In genomic region chr13:27922974-27923612, GRCh38 we compare ENCODE assay signal across 31 cellular contexts. TPM values are rescaled to one million over a fixed set of nuclear protein-coding genes. Genes with fewer than 3 reads are reported as not detected.
A peak's percentile ranks its signal among the peaks of the same experiment; 100 is the strongest.
DNase-seq lines count a peak whose midpoint lies in the region; FAIRE-seq lines count a peak whose summit lies in the region.
"Had no signal": no experiment of that assay in that cellular context is flagged by ENCODE, and none has a peak within 500 bp of the region (broad histone marks: within the 10 kb centered on the region; RNA-seq: fewer than 3 reads in every experiment).

No MANE protein-coding gene starts in this region.

- no peak overlapping the region for H2AFZ ChIP-seq in neuronal stem cell (ENCODE audit: low read length)

- H3K4me1 Mint-ChIP-seq in activated CD4-positive, alpha-beta memory T cell treated with anti-CD3 and anti-CD28 coated beads for 36 hours (ENCODE audit: low read depth), result peaks cover 43% of the 10 kb centered on the region
- H3K4me1 Mint-ChIP-seq in activated CD4-positive, alpha-beta memory T cell treated with anti-CD3 and anti-CD28 coated beads, Interleukin-2, amount 10 ng/mL, durations not matched to agents 7 days and 5 days, result peaks cover 21% of the 10 kb centered on the region

- H3K27me3 Mint-ChIP-seq in activated CD4-positive, alpha-beta memory T cell treated with anti-CD3 and anti-CD28 coated beads for 36 hours, result peaks cover 76% of the 10 kb centered on the region
- peaks cover 88% of the 10 kb centered on the region for H3K27me3 Mint-ChIP-seq in activated CD4-positive, alpha-beta memory T cell treated with anti-CD3 and anti-CD28 coated beads, Interleukin-2, amount 10 ng/mL, durations not matched to agents 7 days and 5 days

- WGBS in neuronal stem cell (ENCODE audit: extremely low coverage in 2 of 2, insufficient read length in 2 of 2, insufficient replicate concordance in 1 of 2), 2 donors, result no CpG with 5 or more reads among the region's 21 CpGs

- H3K36me3 Mint-ChIP-seq in activated CD4-positive, alpha-beta memory T cell treated with anti-CD3 and anti-CD28 coated beads for 36 hours, result no peaks in the 10 kb centered on the region
- H3K36me3 Mint-ChIP-seq in activated CD4-positive, alpha-beta memory T cell treated with anti-CD3 and anti-CD28 coated beads, Interleukin-2, amount 10 ng/mL, durations not matched to agents 7 days and 5 days (ENCODE audit: low read depth), result peaks cover 4% of the 10 kb centered on the region
- H3K36me3 Mint-ChIP-seq: CD8-positive, alpha-beta T cell had no signal

- H2BK15ac ChIP-seq in neuronal stem cell (ENCODE audit: low read length), result no peak overlapping the region

- no peak overlapping the region for H2BK5ac ChIP-seq in neuronal stem cell (ENCODE audit: low read length)

- H2AK5ac ChIP-seq in neuronal stem cell (ENCODE audit: low read depth, low read length), result no peak overlapping the region

- peaks cover 24% of the 10 kb centered on the region for H3K36me3 ChIP-seq in endocrine pancreas (ENCODE audit: control insufficient read depth, insufficient read depth, low read length)
- H3K36me3 ChIP-seq in neuronal stem cell (replicated peaks in 1 of 2; ENCODE audit: control insufficient read depth in 2 of 2, insufficient read depth in 2 of 2, low read length in 2 of 2), result no peaks in the 10 kb centered on the region
- H3K36me3 ChIP-seq: ascending aorta, heart left ventricle, spleen had no signal

- H3K4me3 ChIP-seq in endocrine pancreas (ENCODE audit: control insufficient read depth, insufficient read depth, low read length), result peak overlapping the region; percentile 91
- H3K4me3 ChIP-seq in neuronal stem cell (ENCODE audit: low read length in 2 of 2), result no peak overlapping the region
- H3K4me3 ChIP-seq: ascending aorta, heart left ventricle had no signal

- H3K79me1 ChIP-seq in neuronal stem cell (ENCODE audit: low read depth, low read length), result no peaks in the 10 kb centered on the region

- H4K91ac ChIP-seq in neuronal stem cell (ENCODE audit: low read depth, low read length, poor library complexity), result no peak overlapping the region

- POLR2A ChIA-PET in activated CD4-positive, alpha-beta memory T cell treated with anti-CD3 and anti-CD28 coated beads for 36 hours (lab: Charles Lee), result no interaction called here
- POLR2A ChIA-PET in activated CD4-positive, alpha-beta memory T cell treated with anti-CD3 and anti-CD28 coated beads, Interleukin-2, amount 10 ng/mL, durations not matched to agents 7 days and 5 days (lab: Charles Lee), result no interaction called here

- DNase-seq in activated CD4-positive, alpha-beta memory T cell treated with anti-CD3 and anti-CD28 coated beads for 36 hours, result no peak
- no peak for DNase-seq in activated CD4-positive, alpha-beta memory T cell treated with anti-CD3 and anti-CD28 coated beads, Interleukin-2, amount 10 ng/mL, durations not matched to agents 7 days and 5 days
- DNase-seq in GM19239 (ENCODE audit: insufficient read length, low spot score), result no peak
- DNase-seq in neuronal stem cell (ENCODE audit: low spot score), result no peak
- no peak for DNase-seq in HuH-7 (ENCODE audit: low spot score)
- no peak for DNase-seq in GDM1 (lab: John Stamatoyannopoulos, UW)
- no peak for DNase-seq in NCI-H82 treated with DMSO at 0.1 percent for 48 hours (lab: John Stamatoyannopoulos, UW; ENCODE audit: unreplicated experiment)
- DNase-seq: activated CD4-positive, alpha-beta T cell treated with anti-CD3 and anti-CD28 coated beads for 4 hours; activated naive CD4-positive, alpha-beta T cell treated with anti-CD3 and anti-CD28 coated beads, Interleukin-2, amount 50 U/mL, for 16 hours; CD8-positive, alpha-beta T cell; dermis blood vessel endothelial cell; DMS 273 treated with DMSO at 0.1 percent for 48 hours; heart left ventricle; Kasumi-1; mammary epithelial cell; NCI-H1694 treated with DMSO at 0.1 percent for 48 hours; NCI-H69; RPMI8226; spleen; stimulated activated CD4-positive, alpha-beta T cell treated with anti-CD3 and anti-CD28 coated beads, Interleukin-2, amount 100 ng/mL, for 48 hours had no signal

- H3K4me1 ChIP-seq in endocrine pancreas (ENCODE audit: control insufficient read depth, insufficient read depth, low read length) (no peaks in the 10 kb centered on the region), neuronal stem cell (ENCODE audit: control insufficient read depth in 2 of 2, insufficient read depth in 1 of 2, low read depth in 1 of 2, low read length in 2 of 2) (peaks cover 2% of the 10 kb centered on the region in 2 donors)

- CTCF ChIA-PET in activated CD4-positive, alpha-beta memory T cell treated with anti-CD3 and anti-CD28 coated beads for 36 hours (lab: Charles Lee), result interaction anchor here (1.1 to 2.0 kb wide), 2 partner anchors 23 to 31 kb away, joined by 3 to 8 read pairs; no protein-coding TSS in a partner anchor
- CTCF ChIA-PET in activated CD4-positive, alpha-beta memory T cell treated with anti-CD3 and anti-CD28 coated beads, Interleukin-2, amount 10 ng/mL, durations not matched to agents 7 days and 5 days (lab: Charles Lee), result no interaction called here

- intact Hi-C loops in activated CD4-positive, alpha-beta memory T cell treated with anti-CD3 and anti-CD28 coated beads for 36 hours (cut with micrococcal nuclease), result loop anchor here (2.0 to 5.0 kb wide), 3 partner anchors 46 to 131 kb away; partner anchors contain the start of genes CDX2 and GSX1

- no peak overlapping the region for H2BK120ac ChIP-seq in neuronal stem cell (ENCODE audit: low read depth, low read length)

- peak overlapping the region; percentile 19 for H3K23ac ChIP-seq in neuronal stem cell (ENCODE audit: low read depth, low read length, poor library complexity)

- H4K8ac ChIP-seq in neuronal stem cell (ENCODE audit: low read depth, low read length), result no peak overlapping the region

- H3K9me3 Mint-ChIP-seq in activated CD4-positive, alpha-beta memory T cell treated with anti-CD3 and anti-CD28 coated beads for 36 hours, result no peaks in the 10 kb centered on the region
- no peaks in the 10 kb centered on the region for H3K9me3 Mint-ChIP-seq in activated CD4-positive, alpha-beta memory T cell treated with anti-CD3 and anti-CD28 coated beads, Interleukin-2, amount 10 ng/mL, durations not matched to agents 7 days and 5 days
- H3K9me3 Mint-ChIP-seq: CD8-positive, alpha-beta T cell; central memory CD8-positive, alpha-beta T cell; stimulated activated effector memory CD8-positive, alpha-beta T cell treated with anti-CD3 and anti-CD28 coated beads, Interleukin-12 subunit alpha, Interleukin-12 subunit beta, amount 100 ng/mL, for 72 hours had no signal

- H3K4me3 Mint-ChIP-seq in activated CD4-positive, alpha-beta memory T cell treated with anti-CD3 and anti-CD28 coated beads for 36 hours, result peak overlapping the region; percentile 12
- no peak overlapping the region for H3K4me3 Mint-ChIP-seq in activated CD4-positive, alpha-beta memory T cell treated with anti-CD3 and anti-CD28 coated beads, Interleukin-2, amount 10 ng/mL, durations not matched to agents 7 days and 5 days
- H3K4me3 Mint-ChIP-seq: CD8-positive, alpha-beta T cell; central memory CD8-positive, alpha-beta T cell; stimulated activated effector memory CD8-positive, alpha-beta T cell treated with anti-CD3 and anti-CD28 coated beads, Interleukin-12 subunit alpha, Interleukin-12 subunit beta, amount 100 ng/mL, for 72 hours had no signal

- H3K27ac ChIP-seq in neuronal stem cell (replicated peaks; ENCODE audit: low read length), result no peak overlapping the region
- H3K27ac ChIP-seq: ascending aorta, epithelial cell of prostate, heart left ventricle, spleen had no signal

- no peak overlapping the region for H3K14ac ChIP-seq in neuronal stem cell (ENCODE audit: low read length)

- no peak overlapping the region for H3K18ac ChIP-seq in neuronal stem cell (ENCODE audit: low read length)

- FAIRE-seq in GM19239 (lab: Jason Lieb, UNC), result peak; percentile 60
- FAIRE-seq: urothelium cell line had no signal

- no peaks in the 10 kb centered on the region for H3K9me3 ChIP-seq in endocrine pancreas (ENCODE audit: control insufficient read depth, low read length)
- H3K9me3 ChIP-seq in neuronal stem cell (replicated peaks in 1 of 2; ENCODE audit: control insufficient read depth in 2 of 2, insufficient read depth in 1 of 2, low read depth in 1 of 2, low read length in 2 of 2), result peaks cover 0 to 7% of the 10 kb centered on the region in 2 donors
- H3K9me3 ChIP-seq: ascending aorta, heart left ventricle had no signal

- H2BK12ac ChIP-seq in neuronal stem cell (ENCODE audit: low read length), result no peak overlapping the region

- H3K9ac ChIP-seq in endocrine pancreas (ENCODE audit: control insufficient read depth, insufficient read depth, low read length) (peak overlapping the region; percentile 77), neuronal stem cell (ENCODE audit: low read depth, low read length, poor library complexity) (no peak overlapping the region)

- no peak overlapping the region for H3K4ac ChIP-seq in neuronal stem cell (ENCODE audit: low read length)

- no peak overlapping the region for H3K4me2 ChIP-seq in neuronal stem cell (ENCODE audit: insufficient read depth, low read length, poor library complexity, severe bottlenecking)

- H3K27ac Mint-ChIP-seq in activated CD4-positive, alpha-beta memory T cell treated with anti-CD3 and anti-CD28 coated beads for 36 hours, result no peak overlapping the region
- H3K27ac Mint-ChIP-seq in activated CD4-positive, alpha-beta memory T cell treated with anti-CD3 and anti-CD28 coated beads, Interleukin-2, amount 10 ng/mL, durations not matched to agents 7 days and 5 days, result no peak overlapping the region
- H3K27ac Mint-ChIP-seq: CD8-positive, alpha-beta T cell; H9; stimulated activated effector memory CD8-positive, alpha-beta T cell treated with anti-CD3 and anti-CD28 coated beads, Interleukin-12 subunit alpha, Interleukin-12 subunit beta, amount 100 ng/mL, for 72 hours had no signal

- H3K27me3 ChIP-seq in endocrine pancreas (ENCODE audit: control insufficient read depth, insufficient read depth, low read length) (no peaks in the 10 kb centered on the region), neuronal stem cell (ENCODE audit: control insufficient read depth in 3 of 3, insufficient read depth in 3 of 3, low read depth in 1 of 3, low read length in 3 of 3) (peaks cover 80 to 100% (median 99%) of the 10 kb centered on the region in 3 experiments)

RNA-seq across cellular contexts. Expression of gene PDX1, which starts 3.3 kb away (rescaled TPM):
- not detected for total RNA-seq in activated CD4-positive, alpha-beta memory T cell treated with anti-CD3 and anti-CD28 coated beads for 36 hours
- not detected for total RNA-seq in activated CD4-positive, alpha-beta memory T cell treated with anti-CD3 and anti-CD28 coated beads, Interleukin-2, amount 10 ng/mL, durations not matched to agents 7 days and 5 days
- polyA plus RNA-seq in neuronal stem cell (2013, experiment 1 of 2), result not detected
- not detected for polyA plus RNA-seq in neuronal stem cell (2013, experiment 2 of 2)
- total RNA-seq: A172; ascending aorta; CD8-positive, alpha-beta T cell; dermis blood vessel endothelial cell; H9; heart left ventricle; mammary epithelial cell; osteoblast; spleen; T-helper 1 cell treated with Interleukin-12 subunit alpha and Interleukin-12 subunit beta and Interleukin-4 antibody, amounts not matched to agents 30 ng/mL and 1 ng/mL, for 36 hours; temporal lobe had no signal
- polyA plus RNA-seq: heart left ventricle, mammary epithelial cell, spleen had no signal

RNA-seq across cellular contexts. Expression of gene CDX2, which starts 46.0 kb away (rescaled TPM):
- not detected for total RNA-seq in activated CD4-positive, alpha-beta memory T cell treated with anti-CD3 and anti-CD28 coated beads for 36 hours
- not detected for total RNA-seq in activated CD4-positive, alpha-beta memory T cell treated with anti-CD3 and anti-CD28 coated beads, Interleukin-2, amount 10 ng/mL, durations not matched to agents 7 days and 5 days
- 0.03 TPM for polyA plus RNA-seq in neuronal stem cell (2013, experiment 1 of 2)
- 0.03 TPM for polyA plus RNA-seq in neuronal stem cell (2013, experiment 2 of 2)
- total RNA-seq: A172; ascending aorta; CD8-positive, alpha-beta T cell; dermis blood vessel endothelial cell; H9; heart left ventricle; mammary epithelial cell; osteoblast; spleen; T-helper 1 cell treated with Interleukin-12 subunit alpha and Interleukin-12 subunit beta and Interleukin-4 antibody, amounts not matched to agents 30 ng/mL and 1 ng/mL, for 36 hours; temporal lobe had no signal
- polyA plus RNA-seq: heart left ventricle, mammary epithelial cell had no signal
